19 cellular contexts compared by ENCODE assay signal in genomic region chr17:63474914-63475460, GRCh38. TPM values are rescaled to one million over a fixed set of nuclear protein-coding genes. Genes with fewer than 3 reads are reported as not detected.
DNase-seq lines count a peak whose midpoint lies in the region; ATAC-seq and TF ChIP-seq lines count a peak whose summit lies in the region.
"Had no signal": no experiment of that assay in that cellular context is flagged by ENCODE, and none has a peak within 500 bp of the region (broad histone marks: within the 10 kb centered on the region; RNA-seq: fewer than 3 reads in every experiment).

No MANE protein-coding gene starts in this region.

- ATAC-seq in GM23338 = no peak
- no peak for ATAC-seq in HG02973 (IDR thresholded peaks at IDR 0.05; ENCODE audit: unreplicated experiment)
- ATAC-seq: GM12878, SK-N-SH treated with all-trans-retinoic acid at 6 μM for 48 hours had no signal

- H3K79me2 ChIP-seq in GM23338 (replicated peaks; ENCODE audit: insufficient read depth) = no peaks in the 10 kb centered on the region
- H3K79me2 ChIP-seq in neural progenitor cell (ENCODE audit: low read depth) = no peaks in the 10 kb centered on the region

- H3F3A ChIP-seq in GM23338 (replicated peaks; ENCODE audit: low read depth) (0 out of 2 replicates have a peak, but pooled peaks cover 5% of the 10 kb centered on the region), neural progenitor cell (ENCODE audit: low read depth) (peaks cover 7% of the 10 kb centered on the region)

- H3K27me3 Mint-ChIP-seq in GM23338 (ENCODE audit: insufficient read depth, low read depth, poor library complexity) (peaks cover 34% of the 10 kb centered on the region), brain (peaks cover 74% of the 10 kb centered on the region), neural progenitor cell (ENCODE audit: insufficient read depth, low read depth) (peaks cover 41% of the 10 kb centered on the region)

- H3K9me3 ChIP-seq in BLaER1 (no peaks in the 10 kb centered on the region), neural progenitor cell (ENCODE audit: low read depth) (no peaks in the 10 kb centered on the region), prostate gland (no peaks in the 10 kb centered on the region)

- no peak overlapping the region for H3K27ac ChIP-seq in BLaER1
- H3K27ac ChIP-seq in GM23338 (ENCODE audit: low read depth) = no peak overlapping the region
- H3K27ac ChIP-seq in neural progenitor cell = no peak overlapping the region
- peak overlapping the region in 1 of 2 donors; percentile 10 for H3K27ac ChIP-seq in prostate gland
- H3K27ac ChIP-seq: PC-9 had no signal

- H3K4me3 Mint-ChIP-seq in GM23338 (peak overlapping the region; percentile 9; the same call in 1 of the 3 replicates), brain (peak overlapping the region; percentile 14 to 77 (median 38)), neural progenitor cell (peak overlapping the region; percentile 82)

- TF ChIP-seq CTCF in GM23338 (conservative IDR thresholded peaks at IDR 0.05; ENCODE audit: low read depth in 2 of 2) = no peak
- TF ChIP-seq CTCF in brain (conservative IDR thresholded peaks at IDR 0.05) = no peak
- TF ChIP-seq CTCF in neural progenitor cell (IDR thresholded peaks at IDR 0.05) = no peak
- no peak for TF ChIP-seq CTCF in prostate gland (IDR thresholded peaks at IDR 0.05)

- intact Hi-C loops in prostate gland (cut with DNase I) = no loop called here

- H2AFZ ChIP-seq in GM23338 (no peak overlapping the region), neural progenitor cell (replicated peaks) (no peak overlapping the region)
- H2AFZ ChIP-seq: PC-9 had no signal

- DNase-seq in GM23338 (ENCODE audit: low spot score) (no peak), neural progenitor cell (ENCODE audit: low spot score) (no peak), prostate gland (ENCODE audit: low spot score) (no peak), activated gamma-delta T cell treated with Interleukin-2 at 50 U/mL for 16 hours (no peak)
- DNase-seq: activated CD4-positive, alpha-beta T cell treated with anti-CD3 and anti-CD28 coated beads for 48 hours; activated naive CD4-positive, alpha-beta T cell treated with anti-CD3 and anti-CD28 coated beads, Interleukin-2, amount 10 ng/mL, durations not matched to agents 7 days and 5 days; cortex of kidney; GDM1; mesenchymal stem cell; NCI-H2107; NCI-H748 treated with DMSO at 0.1 percent for 48 hours; PC-9; stimulated activated CD4-positive, alpha-beta T cell treated with anti-CD3 and anti-CD28 coated beads, Interleukin-1b, Interleukin-23, amount 100 ng/mL, for 48 hours had no signal

- no peaks in the 10 kb centered on the region for H3K36me3 ChIP-seq in BLaER1
- H3K36me3 ChIP-seq in GM23338 (ENCODE audit: insufficient read depth) = no peaks in the 10 kb centered on the region
- H3K36me3 ChIP-seq in neural progenitor cell = no peaks in the 10 kb centered on the region
- no peaks in the 10 kb centered on the region for H3K36me3 ChIP-seq in prostate gland

- H3K36me3 Mint-ChIP-seq in GM23338 (ENCODE audit: low read depth) = no peaks in the 10 kb centered on the region
- no peaks in the 10 kb centered on the region for H3K36me3 Mint-ChIP-seq in brain
- no peaks in the 10 kb centered on the region for H3K36me3 Mint-ChIP-seq in neural progenitor cell
- H3K36me3 Mint-ChIP-seq: activated naive CD4-positive, alpha-beta T cell treated with anti-CD3 and anti-CD28 coated beads, Interleukin-2, amount 10 ng/mL, durations not matched to agents 7 days and 5 days had no signal

- H4K20me1 ChIP-seq in BLaER1 (peaks cover 28% of the 10 kb centered on the region), GM23338 (replicated peaks; ENCODE audit: insufficient read depth) (no peaks in the 10 kb centered on the region), neural progenitor cell (ENCODE audit: low read depth) (peaks cover 12% of the 10 kb centered on the region)

- H3K9me2 ChIP-seq in GM23338 (ENCODE audit: insufficient read depth) = no peaks in the 10 kb centered on the region

- TF ChIP-seq POLR2A in prostate gland (IDR thresholded peaks at IDR 0.05) = no peak

- H3K9me3 Mint-ChIP-seq in GM23338 (no peaks in the 10 kb centered on the region; the same call in 2 of the 3 replicates), brain (peaks cover 0 to 5% (median 0%) of the 10 kb centered on the region in 5 experiments), neural progenitor cell (no peaks in the 10 kb centered on the region)
- H3K9me3 Mint-ChIP-seq: activated naive CD4-positive, alpha-beta T cell treated with anti-CD3 and anti-CD28 coated beads, Interleukin-2, amount 10 ng/mL, durations not matched to agents 7 days and 5 days had no signal

- H3K9ac ChIP-seq in BLaER1 = peak overlapping the region; percentile 47; the same call in 1 of the 2 replicates
- H3K9ac ChIP-seq in neural progenitor cell = no peak overlapping the region

- peak overlapping the region; percentile 98 for H3K4me2 ChIP-seq in BLaER1
- no peak overlapping the region for H3K4me2 ChIP-seq in GM23338
- H3K4me2 ChIP-seq in neural progenitor cell = no peak overlapping the region
- H3K4me2 ChIP-seq: PC-9 had no signal

- H3K4me1 Mint-ChIP-seq in GM23338 (peaks cover 32% of the 10 kb centered on the region), brain (peaks cover 20% of the 10 kb centered on the region), neural progenitor cell (peaks cover 13% of the 10 kb centered on the region)

- H3K4me1 ChIP-seq in BLaER1 = peaks cover 49% of the 10 kb centered on the region
- H3K4me1 ChIP-seq in GM23338 (ENCODE audit: insufficient read depth) = peaks cover 24% of the 10 kb centered on the region
- peaks cover 7% of the 10 kb centered on the region for H3K4me1 ChIP-seq in neural progenitor cell
- H3K4me1 ChIP-seq in prostate gland (replicated peaks) = peaks cover 6% of the 10 kb centered on the region

- H3K27me3 ChIP-seq in BLaER1 (peaks cover 35% of the 10 kb centered on the region), GM23338 (ENCODE audit: insufficient read depth) (peaks cover 19% of the 10 kb centered on the region), neural progenitor cell (peaks cover 63% of the 10 kb centered on the region), prostate gland (replicated peaks; ENCODE audit: insufficient read depth) (no peaks in the 10 kb centered on the region)

- 90% methylated on average over 5 of the region's 5 CpGs for WGBS in prostate gland

- H3K27ac Mint-ChIP-seq in GM23338 (no peak overlapping the region), brain (peak overlapping the region in 2 of 5 experiments; percentile 19 to 21), neural progenitor cell (no peak overlapping the region)
- H3K27ac Mint-ChIP-seq: activated naive CD4-positive, alpha-beta T cell treated with anti-CD3 and anti-CD28 coated beads, Interleukin-2, amount 10 ng/mL, durations not matched to agents 7 days and 5 days had no signal

- no peak overlapping the region for H3K4me3 ChIP-seq in BLaER1
- no peak overlapping the region for H3K4me3 ChIP-seq in GM23338
- H3K4me3 ChIP-seq in neural progenitor cell = no peak overlapping the region
- H3K4me3 ChIP-seq in prostate gland = no peak overlapping the region
- H3K4me3 ChIP-seq: GM12878, PC-9 had no signal

TF ChIP-seq in GM23338, 12 proteins besides CTCF, POLR2A, EP300 and RAD21 (continues in another document):
- TF ChIP-seq ETS1 (IDR thresholded peaks at IDR 0.05) = no peak

RNA-seq across cellular contexts. Expression of gene ACE, which starts 1.9 kb away (rescaled TPM):
- 5.4 and 9.1 TPM in 2 replicates for total RNA-seq in GM23338 (2014; rRNA removed; shearing (Covaris generic))
- polyA plus RNA-seq in GM23338 (2016; fragmentation: Nextera tagmentation; extraction: Ambion mirVana) = 0.82 and 1.0 TPM in 2 replicates
- polyA plus RNA-seq in brain (ENCODE audit: insufficient read depth, low read depth, low replicate concordance) = 16.6 TPM
- total RNA-seq in neural progenitor cell (ENCODE audit: low replicate concordance) = 0.22 TPM in 1 of 2 replicates, not detected in the other
- 10 to 100 TPM; 42.8 to 54.6 TPM for total RNA-seq in prostate gland
- polyA plus RNA-seq: GM12878 had no signal

RNA-seq across cellular contexts. Expression of gene CYB561, which starts 28.9 kb away (rescaled TPM):
- 21.9 and 30.9 TPM in 2 replicates for total RNA-seq in GM23338 (2014; rRNA removed; shearing (Covaris generic))
- polyA plus RNA-seq in GM23338 (2016; fragmentation: Nextera tagmentation; extraction: Ambion mirVana) (13.2 and 13.7 TPM in 2 replicates), brain (ENCODE audit: insufficient read depth, low read depth, low replicate concordance) (46.1 TPM)
- total RNA-seq in neural progenitor cell (ENCODE audit: low replicate concordance) (4.2 and 7.7 TPM in 2 replicates), prostate gland (100 to 1,000 TPM in 1 of 2 donors, 10 to 100 TPM in 1; 76.9 to 170 TPM)

RNA-seq across cellular contexts. Expression of gene KCNH6, which starts 48.2 kb away (rescaled TPM):
- 2.8 and 3.0 TPM in 2 replicates for total RNA-seq in GM23338 (2014; rRNA removed; shearing (Covaris generic))
- polyA plus RNA-seq in GM23338 (2016; fragmentation: Nextera tagmentation; extraction: Ambion mirVana) (1.1 and 1.3 TPM in 2 replicates), brain (ENCODE audit: insufficient read depth, low read depth, low replicate concordance) (19.4 TPM)
- total RNA-seq in neural progenitor cell (ENCODE audit: low replicate concordance) (0.03 TPM in 1 of 2 replicates, not detected in the other), prostate gland (10 to 100 TPM in 1 of 2 donors, 1 to 10 TPM in 1; 8.1 to 22.4 TPM)
- total RNA-seq: epithelial cell of proximal tubule, GM12878, PC-9 had no signal
- polyA plus RNA-seq: GM12878 had no signal

Comparison
In these comparisons a context has a peak if more than half of its experiments do, and no peak if none do; other contexts are left out.
1. H3K4me3 Mint-ChIP-seq: peak in every context shown above with its lines; median percentile 82 in neural progenitor cell; 38 in brain; 9 in GM23338.